9 cellular contexts compared by ENCODE assay signal in genomic region chr9:107491081-107492053, GRCh38. TPM values are rescaled to one million over a fixed set of nuclear protein-coding genes. Genes with fewer than 3 reads are reported as not detected.
DNase-seq lines count a peak whose midpoint lies in the region; ATAC-seq lines count a peak whose summit lies in the region.
"Had no signal": no experiment of that assay in that cellular context is flagged by ENCODE, and none has a peak within 500 bp of the region (broad histone marks: within the 10 kb centered on the region; RNA-seq: fewer than 3 reads in every experiment).

No MANE protein-coding gene starts in this region.

- H4K20me1 ChIP-seq in GM23248 (ENCODE audit: insufficient read depth): no peaks in the 10 kb centered on the region

- H3K9ac ChIP-seq in GM23248 (peak overlapping the region; percentile 93), adipocyte (ENCODE audit: low read length) (peak overlapping the region; percentile 90), rectal smooth muscle tissue (ENCODE audit: low read length) (no peak overlapping the region)

- 11 to 13% methylated on average over 42 to 43 of the region's 43 CpGs for WGBS in GM23248 (ENCODE audit: low coverage in 1 of 2, low lambda C conversion rate in 2 of 2, missing lambda C conversion rate in 2 of 2), 2 experiments
- WGBS in iPS DF 6.9 (ENCODE audit: insufficient coverage, insufficient read length): no CpG with 5 or more reads among the region's 43 CpGs

- DNase-seq in GM23248: peak; percentile 53
- DNase-seq in adipocyte (ENCODE audit: low read depth): peak; percentile 3
- DNase-seq in iPS DF 6.9 (ENCODE audit: low read depth, low spot score): no peak
- no peak for DNase-seq in NCI-H2107 (lab: John Stamatoyannopoulos, UW)
- DNase-seq in stimulated activated CD4-positive, alpha-beta T cell treated with anti-CD3 and anti-CD28 coated beads, Interleukin-4, amount 100 ng/mL, for 24 hours: no peak
- DNase-seq: WERI-Rb-1 had no signal

- in situ Hi-C loops in GM23248 (cut with MboI): loop anchor here (25.0 kb wide), 3 partner anchors 246 to 946 kb away; no protein-coding TSS in a partner anchor

- peak overlapping the region; percentile 93 for H3K4me2 ChIP-seq in GM23248 (ENCODE audit: unreplicated experiment)

- H3K27me3 ChIP-seq in GM23248 (replicated peaks; ENCODE audit: insufficient read depth) (no peaks in the 10 kb centered on the region), adipocyte (replicated peaks; ENCODE audit: control insufficient read depth, insufficient read depth, low read length) (no peaks in the 10 kb centered on the region), iPS DF 6.9 (ENCODE audit: control insufficient read depth, insufficient read depth, low read length) (peaks cover 30% of the 10 kb centered on the region), rectal smooth muscle tissue (ENCODE audit: control insufficient read depth, insufficient read depth, low read length) (no peaks in the 10 kb centered on the region)

- H3K4me3 ChIP-seq in GM23248: peak overlapping the region; percentile 81
- H3K4me3 ChIP-seq in adipocyte (ENCODE audit: low read length): peak overlapping the region; percentile 89
- H3K4me3 ChIP-seq in iPS DF 6.9 (ENCODE audit: low read length): peak overlapping the region; percentile 39; the same call in 1 of the 2 replicates
- H3K4me3 ChIP-seq in rectal smooth muscle tissue (ENCODE audit: low read length): peak overlapping the region; percentile 71

- ATAC-seq in GM18519 (IDR thresholded peaks at IDR 0.05; ENCODE audit: low FRiP score, unreplicated experiment) (no peak), GM21381 (IDR thresholded peaks at IDR 0.05; ENCODE audit: unreplicated experiment) (no peak)

- H3K9me3 ChIP-seq in GM23248 (ENCODE audit: low read depth) (no peaks in the 10 kb centered on the region), adipocyte (ENCODE audit: control insufficient read depth, low read length) (no peaks in the 10 kb centered on the region), iPS DF 6.9 (ENCODE audit: control insufficient read depth, insufficient read depth, low read length) (no peaks in the 10 kb centered on the region)

- peaks cover 29% of the 10 kb centered on the region for H3K79me2 ChIP-seq in GM23248 (ENCODE audit: insufficient read depth)

- peaks cover 23% of the 10 kb centered on the region for H3F3A ChIP-seq in GM23248 (ENCODE audit: insufficient read depth)

- H3K36me3 ChIP-seq in GM23248 (ENCODE audit: low read depth) (peaks cover 5% of the 10 kb centered on the region; the same call in 1 of the 2 replicates), adipocyte (ENCODE audit: control insufficient read depth, insufficient read depth, low read length, severe bottlenecking) (peaks cover 6% of the 10 kb centered on the region), iPS DF 6.9 (ENCODE audit: control insufficient read depth, insufficient read depth, low read length) (no peaks in the 10 kb centered on the region), rectal smooth muscle tissue (ENCODE audit: control insufficient read depth, insufficient read depth, low read length) (peaks cover 6% of the 10 kb centered on the region)
- H3K36me3 ChIP-seq: WERI-Rb-1 had no signal

- H3K27ac ChIP-seq in GM23248 (peak overlapping the region; percentile 94; the same call in 1 of the 2 replicates), iPS DF 6.9 (ENCODE audit: low read length) (no peak overlapping the region), rectal smooth muscle tissue (ENCODE audit: low read depth, low read length) (peak overlapping the region; percentile 48)

- H3K4me1 ChIP-seq in GM23248 (ENCODE audit: insufficient read depth) (peaks cover 11% of the 10 kb centered on the region; the same call in 1 of the 2 replicates), adipocyte (ENCODE audit: control insufficient read depth, insufficient read depth, low read length) (peaks cover 18% of the 10 kb centered on the region), iPS DF 6.9 (ENCODE audit: control insufficient read depth, insufficient read depth, low read length) (peaks cover 3% of the 10 kb centered on the region), rectal smooth muscle tissue (ENCODE audit: control insufficient read depth, insufficient read depth, low read length) (peaks cover 4% of the 10 kb centered on the region)

- H3K9me2 ChIP-seq in GM23248 (ENCODE audit: insufficient read depth): no peaks in the 10 kb centered on the region

- peak overlapping the region; percentile 51 for H2AFZ ChIP-seq in GM23248

RNA-seq across cellular contexts. Expression of gene KLF4, which starts 1.8 kb away (rescaled TPM):
- total RNA-seq in GM23248 (2014; rRNA removed; shearing (Covaris generic)): 28.7 and 38.6 TPM in 2 replicates
- 14.6 and 17.0 TPM in 2 replicates for polyA plus RNA-seq in GM23248 (2016; fragmentation: Nextera tagmentation; extraction: Ambion mirVana)

Comparison
In these comparisons a context has a peak if more than half of its experiments do, and no peak if none do; other contexts are left out.
1. DNase-seq: peak in GM23248 (single experiment) and adipocyte (single experiment); none in iPS DF 6.9 (single experiment), NCI-H2107 (single experiment) and stimulated activated CD4-positive, alpha-beta T cell treated with anti-CD3 and anti-CD28 coated beads, Interleukin-4, amount 100 ng/mL, for 24 hours (single experiment).
2. H3K4me3 ChIP-seq: peak in every context shown above with its lines; median percentile 89 in adipocyte; 81 in GM23248; 71 in rectal smooth muscle tissue; 39 in iPS DF 6.9.